Comparison of ENCODE assay signal across 8 cellular contexts in the genomic region with DNA sequence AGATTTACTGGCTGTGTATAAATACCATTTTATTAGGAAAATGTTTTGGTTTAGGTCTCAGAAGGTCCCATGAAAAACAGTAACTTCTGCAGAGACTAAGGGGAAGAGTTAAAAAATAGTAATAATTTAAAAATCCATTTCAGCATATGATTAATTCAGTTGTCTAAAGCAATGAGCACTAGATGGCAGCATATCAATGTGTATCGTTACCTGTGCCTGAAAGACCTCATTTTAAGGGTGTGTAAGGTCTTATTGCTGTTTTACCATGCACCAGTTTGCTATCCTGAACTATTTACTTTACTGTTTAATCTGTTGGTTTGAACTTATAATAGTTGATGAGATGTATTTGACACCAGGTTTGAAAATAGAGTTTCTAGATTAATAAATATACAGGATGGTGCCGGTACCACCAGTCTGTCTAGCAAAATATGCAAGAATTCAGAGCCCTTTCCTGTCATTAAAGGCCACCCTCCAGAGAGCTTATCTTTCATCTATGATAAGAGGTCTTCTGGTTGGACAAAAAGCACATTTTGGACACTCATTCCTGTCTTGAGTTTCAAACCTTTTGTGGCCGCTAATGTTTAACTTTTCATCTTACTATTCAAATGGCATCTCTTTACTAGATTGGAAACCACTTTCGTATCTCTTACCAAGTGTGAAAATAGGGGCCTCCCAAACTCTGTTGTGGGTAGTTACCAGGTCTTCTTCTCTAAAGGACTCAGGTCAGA. TPM values are rescaled to one million over a fixed set of nuclear protein-coding genes. Genes with fewer than 3 reads are reported as not detected.
DNase-seq lines count a peak whose midpoint lies in the region; ATAC-seq and TF ChIP-seq lines count a peak whose summit lies in the region.

No MANE protein-coding gene starts in this region.

- H3K27me3 Mint-ChIP-seq in endothelial cell (ENCODE audit: unreplicated experiment), result no peaks in the 10 kb centered on the region
- H3K27me3 Mint-ChIP-seq in nephron (ENCODE audit: low read depth), result no peaks in the 10 kb centered on the region

- in situ Hi-C loops in G401 (cut with HindIII; ENCODE audit: low sequenced_read_pairs), result no loop called here

- H4K20me1 ChIP-seq in Karpas-422 (ENCODE audit: insufficient read depth, low read depth, low read length), result no peaks in the 10 kb centered on the region

- H3K27ac ChIP-seq in Karpas-422 (ENCODE audit: low read length), result no peak overlapping the region
- no peak overlapping the region for H3K27ac ChIP-seq in RWPE2 (ENCODE audit: poor library complexity, severe bottlenecking)

- H3K36me3 Mint-ChIP-seq in endothelial cell (ENCODE audit: low read depth, unreplicated experiment) (no peaks in the 10 kb centered on the region), nephron (ENCODE audit: low read depth) (no peaks in the 10 kb centered on the region)

- H3K4me1 Mint-ChIP-seq in endothelial cell (ENCODE audit: unreplicated experiment), result no peaks in the 10 kb centered on the region
- peaks cover 18% of the 10 kb centered on the region for H3K4me1 Mint-ChIP-seq in nephron

- no peaks in the 10 kb centered on the region for H3K79me2 ChIP-seq in Karpas-422 (ENCODE audit: low read length)

- no peak overlapping the region for H3K4me3 ChIP-seq in Karpas-422 (ENCODE audit: low read length)
- H3K4me3 ChIP-seq in RWPE2 (ENCODE audit: severe bottlenecking), result no peak overlapping the region

- no peaks in the 10 kb centered on the region for H3K9me2 ChIP-seq in Karpas-422 (replicated peaks; ENCODE audit: insufficient read depth, low read length)

- no peaks in the 10 kb centered on the region for H3K9me3 Mint-ChIP-seq in endothelial cell (ENCODE audit: unreplicated experiment)
- H3K9me3 Mint-ChIP-seq in nephron, result no peaks in the 10 kb centered on the region

- peak overlapping the region; percentile 14 for H3K4me2 ChIP-seq in Karpas-422 (ENCODE audit: low read depth, low read length, poor library complexity, severe bottlenecking)

- peak; percentile 58; the same call in 1 of the 3 replicates for ATAC-seq in RWPE2 (ENCODE audit: low read depth)

- DNase-seq in A172 (ENCODE audit: low spot score), result peak; percentile 25
- DNase-seq in G401 (ENCODE audit: low spot score), result peak; percentile 68
- peak; percentile 45 for DNase-seq in H4 (ENCODE audit: low spot score)
- peak; percentile 72 for DNase-seq in Karpas-422
- no peak for DNase-seq in RWPE2 (ENCODE audit: low spot score)
- no peak for DNase-seq in endothelial cell (ENCODE audit: low spot score)
- no peak for DNase-seq in HuH-7 (ENCODE audit: low spot score)

- H3K4me3 Mint-ChIP-seq in endothelial cell (ENCODE audit: unreplicated experiment), result no peak overlapping the region
- no peak overlapping the region for H3K4me3 Mint-ChIP-seq in nephron

- TF ChIP-seq CTCF in RWPE2 (IDR thresholded peaks at IDR 0.05; ENCODE audit: poor library complexity, severe bottlenecking), result peak; percentile 83
- TF ChIP-seq CTCF in endothelial cell (IDR thresholded peaks at IDR 0.05; ENCODE audit: unreplicated experiment), result peak; percentile 34
- TF ChIP-seq CTCF in nephron (IDR thresholded peaks at IDR 0.05; ENCODE audit: unreplicated experiment in 3 of 3), result peak; percentile 53 to 69 (median 57)

- no peak overlapping the region for H2AFZ ChIP-seq in Karpas-422 (ENCODE audit: low read length)

- H3K4me1 ChIP-seq in Karpas-422 (ENCODE audit: low read length), result no peaks in the 10 kb centered on the region
- H3K4me1 ChIP-seq in RWPE2 (ENCODE audit: insufficient read depth, poor library complexity, severe bottlenecking), result no peaks in the 10 kb centered on the region

- H3K9me3 ChIP-seq in Karpas-422 (ENCODE audit: low read length), result no peaks in the 10 kb centered on the region
- no peaks in the 10 kb centered on the region for H3K9me3 ChIP-seq in RWPE2 (ENCODE audit: severe bottlenecking)

- H3K27ac Mint-ChIP-seq in endothelial cell (ENCODE audit: unreplicated experiment), result no peak overlapping the region
- peak overlapping the region in 2 of 3 experiments; percentile 4 to 45 for H3K27ac Mint-ChIP-seq in nephron

- H3K27me3 ChIP-seq in Karpas-422 (ENCODE audit: low read length), result no peaks in the 10 kb centered on the region
- no peaks in the 10 kb centered on the region for H3K27me3 ChIP-seq in RWPE2 (ENCODE audit: insufficient read depth, poor library complexity, severe bottlenecking)

- no peaks in the 10 kb centered on the region for H3K36me3 ChIP-seq in Karpas-422 (ENCODE audit: insufficient read depth, low read length)
- no peaks in the 10 kb centered on the region for H3K36me3 ChIP-seq in RWPE2 (ENCODE audit: low read depth)

- no peak overlapping the region for H3K9ac ChIP-seq in Karpas-422 (ENCODE audit: low read length)

RNA-seq across cellular contexts. Expression of a gene that starts 8.9 kb away (rescaled TPM):
- total RNA-seq in A172 (2014; rRNA removed; shearing (Covaris generic)), result 8.0 and 10.0 TPM in 2 replicates
- 8.6 and 9.9 TPM in 2 replicates for total RNA-seq in G401 (2014; rRNA removed; shearing (Covaris generic))
- total RNA-seq in H4 (2014; rRNA removed; shearing (Covaris generic)), result 1.9 and 6.4 TPM in 2 replicates
- 9.5 and 14.1 TPM in 2 replicates for total RNA-seq in Karpas-422 (2014; rRNA removed; shearing (Covaris generic); ENCODE audit: low replicate concordance)
- total RNA-seq in endothelial cell (ENCODE audit: unreplicated experiment), result 12.6 TPM

Comparison
In these comparisons a context has a peak if more than half of its experiments do, and no peak if none do; other contexts are left out.
1. DNase-seq: peak in A172 (single experiment), G401 (single experiment), H4 (single experiment) and Karpas-422 (single experiment); none in RWPE2 (single experiment), endothelial cell (single experiment) and HuH-7 (single experiment).
2. Peak in every context shown above with its lines, with median percentiles within 50 percentile points of each other: CTCF ChIP-seq.